Comparison of ENCODE assay signal across 8 cellular contexts in the genomic region with DNA sequence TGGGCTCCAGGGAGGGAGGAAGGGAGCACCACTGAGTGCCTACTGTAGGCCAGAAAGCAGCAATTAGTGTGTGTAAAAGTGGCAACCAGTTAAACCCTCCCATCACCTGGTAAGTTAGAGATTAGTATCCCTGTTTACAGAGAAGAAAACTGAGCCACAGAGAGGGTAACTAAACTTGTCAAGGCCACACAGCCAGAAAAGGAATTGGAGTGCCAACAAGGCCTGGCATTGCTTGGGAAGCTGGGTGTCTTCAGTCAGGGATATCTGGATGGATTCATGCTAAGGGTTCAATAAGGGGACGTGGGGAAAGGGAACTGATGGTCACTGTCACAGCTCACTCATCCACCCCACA. TPM values are rescaled to one million over a fixed set of nuclear protein-coding genes. Genes with fewer than 3 reads are reported as not detected.
DNase-seq lines count a peak whose midpoint lies in the region; ATAC-seq and TF ChIP-seq lines count a peak whose summit lies in the region.

No MANE protein-coding gene starts in this region.

- no peak for ATAC-seq in HG03520 (IDR thresholded peaks at IDR 0.05; ENCODE audit: unreplicated experiment)

- peak overlapping the region; percentile 91 for H3K4me2 ChIP-seq in PC-9

- H3K27me3 Mint-ChIP-seq in Calu3 (ENCODE audit: unreplicated experiment) (peaks cover 3% of the 10 kb centered on the region), osteocyte (ENCODE audit: unreplicated experiment) (no peaks in the 10 kb centered on the region)

- CTCF ChIA-PET in Calu3 (lab: Charles Lee) (interaction anchor here (1.6 to 2.6 kb wide), 3 partner anchors 43 to 226 kb away, joined by 3 to 30 read pairs (median 28); no protein-coding TSS in a partner anchor), PC-9 (lab: Charles Lee) (interaction anchor here (1.4 kb wide), 1 partner anchor 176 kb away, joined by 5 read pairs; no protein-coding TSS in a partner anchor)

- H3K27me3 ChIP-seq in PC-9 (ENCODE audit: insufficient read depth, low read depth) = no peaks in the 10 kb centered on the region
- H3K27me3 ChIP-seq in effector memory CD4-positive, alpha-beta T cell (replicated peaks; ENCODE audit: control insufficient read depth, insufficient read depth, low read length, poor library complexity, severe bottlenecking) = no peaks in the 10 kb centered on the region

- no peaks in the 10 kb centered on the region for H4K20me1 ChIP-seq in PC-9 (ENCODE audit: insufficient read depth)

- no peak for DNase-seq in Calu3
- no peak for DNase-seq in PC-9
- no peak for DNase-seq in effector memory CD4-positive, alpha-beta T cell
- DNase-seq in osteocyte (ENCODE audit: extremely low spot score, unreplicated experiment) = no peak
- DNase-seq in GM03348 (ENCODE audit: low spot score) = no peak
- no peak for DNase-seq in NCI-H2171 (lab: John Stamatoyannopoulos, UW)
- DNase-seq in NCI-H446 (lab: John Stamatoyannopoulos, UW) = no peak

- H3K27ac Mint-ChIP-seq in Calu3 (ENCODE audit: unreplicated experiment) = peak overlapping the region; percentile 80
- peak overlapping the region; percentile 82 for H3K27ac Mint-ChIP-seq in osteocyte (ENCODE audit: unreplicated experiment)

- H3K4me1 ChIP-seq in PC-9 (replicated peaks; ENCODE audit: insufficient read depth) = peaks cover 10% of the 10 kb centered on the region; the same call in 1 of the 2 replicates
- H3K4me1 ChIP-seq in effector memory CD4-positive, alpha-beta T cell (ENCODE audit: control insufficient read depth, insufficient read depth, low read length, poor library complexity, severe bottlenecking) = peaks cover 4% of the 10 kb centered on the region

- H3K4me1 Mint-ChIP-seq in Calu3 (ENCODE audit: low read depth, unreplicated experiment) = peaks cover 10% of the 10 kb centered on the region
- peaks cover 7% of the 10 kb centered on the region for H3K4me1 Mint-ChIP-seq in osteocyte (ENCODE audit: unreplicated experiment)

- no peaks in the 10 kb centered on the region for H3K9me2 ChIP-seq in PC-9 (ENCODE audit: insufficient read depth)

- H3K27ac ChIP-seq in PC-9 = no peak overlapping the region
- peak overlapping the region; percentile 71 for H3K27ac ChIP-seq in effector memory CD4-positive, alpha-beta T cell (ENCODE audit: insufficient read depth, low read length, poor library complexity, severe bottlenecking)

- no peaks in the 10 kb centered on the region for H3K79me2 ChIP-seq in PC-9 (ENCODE audit: low read depth)

- H2AFZ ChIP-seq in PC-9 = no peak overlapping the region

- peak overlapping the region; percentile 73 for H3K4me3 Mint-ChIP-seq in Calu3 (ENCODE audit: low read depth, unreplicated experiment)
- H3K4me3 Mint-ChIP-seq in osteocyte (ENCODE audit: unreplicated experiment) = peak overlapping the region; percentile 82

- intact Hi-C loops in Calu3 (cut with micrococcal nuclease; ENCODE audit: unreplicated experiment) = loop anchor here (1.0 to 2.0 kb wide), 2 partner anchors 73 to 121 kb away; no protein-coding TSS in a partner anchor
- intact Hi-C loops in PC-9 (cut with micrococcal nuclease; ENCODE audit: unreplicated experiment) = loop anchor here (2.0 to 10.0 kb wide), 5 partner anchors 73 to 1069 kb away; no protein-coding TSS in a partner anchor

- TF ChIP-seq CTCF in Calu3 (IDR thresholded peaks at IDR 0.05; ENCODE audit: unreplicated experiment) = no peak
- TF ChIP-seq CTCF in PC-9 (conservative IDR thresholded peaks at IDR 0.05) = no peak
- TF ChIP-seq CTCF in osteocyte (IDR thresholded peaks at IDR 0.05) = no peak

- no peaks in the 10 kb centered on the region for H3K9me3 ChIP-seq in PC-9 (ENCODE audit: insufficient read depth, low read depth)
- H3K9me3 ChIP-seq in effector memory CD4-positive, alpha-beta T cell (ENCODE audit: control insufficient read depth, low read length) = no peaks in the 10 kb centered on the region

- POLR2A ChIA-PET in PC-9 (lab: Charles Lee; ENCODE audit: unreplicated experiment) = interaction anchor here (0.5 to 0.7 kb wide), 3 partner anchors 75 to 345 kb away, joined by 4 to 5 read pairs (median 5); no protein-coding TSS in a partner anchor

- peak overlapping the region; percentile 65 for H3K4me3 ChIP-seq in PC-9
- H3K4me3 ChIP-seq in effector memory CD4-positive, alpha-beta T cell (ENCODE audit: insufficient read depth, low read depth, low read length, poor library complexity, severe bottlenecking) = peak overlapping the region; percentile 57

- BruUV-seq in Calu3 (replicated peaks; lab: Mats Ljungman, UMichigan) (no TSS peak), PC-9 (replicated peaks; lab: Mats Ljungman, UMichigan) (TSS peak; percentile 77)

- H3F3A ChIP-seq in PC-9 (ENCODE audit: insufficient read depth, low read depth) = peaks cover 20% of the 10 kb centered on the region

- no peaks in the 10 kb centered on the region for H3K36me3 ChIP-seq in PC-9 (ENCODE audit: low read depth)
- H3K36me3 ChIP-seq in effector memory CD4-positive, alpha-beta T cell (ENCODE audit: control insufficient read depth, insufficient read depth, low read length) = no peaks in the 10 kb centered on the region

- H3K36me3 Mint-ChIP-seq in Calu3 (ENCODE audit: insufficient read depth, unreplicated experiment) = peaks cover 22% of the 10 kb centered on the region
- H3K36me3 Mint-ChIP-seq in osteocyte (ENCODE audit: unreplicated experiment) = no peaks in the 10 kb centered on the region

- H3K9me3 Mint-ChIP-seq in Calu3 (ENCODE audit: low read depth, unreplicated experiment) (no peaks in the 10 kb centered on the region), osteocyte (ENCODE audit: unreplicated experiment) (no peaks in the 10 kb centered on the region)

RNA-seq across cellular contexts. Expression of a gene that starts 23.6 kb away (rescaled TPM):
- 1.9 and 2.9 TPM in 2 replicates for total RNA-seq in Calu3 (2022)
- total RNA-seq in PC-9 (2021) = 15.6 and 28.5 TPM in 2 replicates
- total RNA-seq in osteocyte = 8.2 and 8.4 TPM in 2 replicates

RNA-seq across cellular contexts. Expression of a gene that starts 28.1 kb away (rescaled TPM):
- 6.3 and 8.4 TPM in 2 replicates for total RNA-seq in Calu3 (2022)
- total RNA-seq in PC-9 (2021) = 10.2 and 14.6 TPM in 2 replicates
- total RNA-seq in osteocyte = 0.44 and 0.67 TPM in 2 replicates
